8 cellular contexts compared by ENCODE assay signal in the genomic region with DNA sequence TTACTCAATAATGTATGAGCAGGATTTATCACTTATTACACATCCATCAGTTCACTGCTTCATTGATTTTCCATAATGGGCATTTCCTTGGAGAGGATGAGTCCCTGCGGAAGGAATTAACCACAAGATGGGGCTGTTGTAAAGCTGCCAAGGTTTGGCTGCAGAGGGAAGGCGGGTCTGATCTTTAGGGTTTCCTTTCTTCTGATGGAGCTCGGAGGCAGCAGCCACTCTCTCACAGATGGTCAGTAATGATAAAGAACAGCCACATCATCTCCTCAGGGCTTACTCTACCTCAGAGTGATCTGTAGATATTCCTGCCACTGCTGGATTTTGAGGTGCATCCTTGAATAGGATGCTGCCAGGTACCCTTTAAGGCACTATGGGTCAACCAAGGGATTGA.
DNase-seq lines count a peak whose midpoint lies in the region; ATAC-seq and TF ChIP-seq lines count a peak whose summit lies in the region.

No MANE protein-coding gene starts in this region.

- H3K9me3 ChIP-seq in heart right ventricle (no peaks in the 10 kb centered on the region), parathyroid adenoma (ENCODE audit: control insufficient read depth, low read length) (no peaks in the 10 kb centered on the region)

- no peaks in the 10 kb centered on the region for H3K79me2 ChIP-seq in parathyroid adenoma

- TF ChIP-seq CTCF in heart right ventricle (IDR thresholded peaks at IDR 0.05): peak in 7 of 9 donors; percentile 12 to 42 (median 26)
- peak; percentile 73 for TF ChIP-seq CTCF in parathyroid adenoma (IDR thresholded peaks at IDR 0.05)

- no peak overlapping the region for H3K4me3 ChIP-seq in heart right ventricle
- no peak overlapping the region for H3K4me3 ChIP-seq in parathyroid adenoma (ENCODE audit: low read depth, low read length)

- H3K9ac ChIP-seq in parathyroid adenoma: no peak overlapping the region

- H3K36me3 ChIP-seq in heart right ventricle: peaks cover 0 to 89% (median 28%) of the 10 kb centered on the region in 9 donors
- no peaks in the 10 kb centered on the region for H3K36me3 ChIP-seq in parathyroid adenoma (ENCODE audit: control insufficient read depth, insufficient read depth, low read length)

- intact Hi-C loops in heart right ventricle (cut with DNase I): loop anchor here in 1 of 10 donors (5.0 kb wide), 1 partner anchor 116 kb away; the partner anchor contains the start of gene USP13
- intact Hi-C loops in cardiac septum (cut with DNase I): no loop called here

- no peak overlapping the region for H3K4me2 ChIP-seq in parathyroid adenoma (ENCODE audit: low read length)

- H3K27me3 ChIP-seq in heart right ventricle (no peaks in the 10 kb centered on the region), parathyroid adenoma (ENCODE audit: control insufficient read depth, insufficient read depth, low read length) (no peaks in the 10 kb centered on the region)

- H3K27ac ChIP-seq in heart right ventricle: no peak overlapping the region
- no peak overlapping the region for H3K27ac ChIP-seq in parathyroid adenoma

- no peak overlapping the region for H2AFZ ChIP-seq in parathyroid adenoma

- H3K4me1 ChIP-seq in heart right ventricle (peaks cover 0 to 11% (median 0%) of the 10 kb centered on the region in 9 donors), parathyroid adenoma (no peaks in the 10 kb centered on the region)

- DNase-seq in heart right ventricle (no peak), cardiac septum (ENCODE audit: low spot score) (no peak), NCI-H460 (ENCODE audit: extremely low read depth, low read depth) (peak; percentile 32), ecto neural progenitor cell (ENCODE audit: low spot score) (peak; percentile 58), GOT3 (lab: John Stamatoyannopoulos, UW) (no peak)

- 54 to 55% methylated on average over 3 of the region's 3 CpGs for WGBS in heart right ventricle, 2 donors

- ATAC-seq in heart right ventricle (no peak), HG03571 (IDR thresholded peaks at IDR 0.05; ENCODE audit: unreplicated experiment) (no peak), HG02970 (IDR thresholded peaks at IDR 0.05; ENCODE audit: low FRiP score, unreplicated experiment) (no peak)

Comparison
In these comparisons a context has a peak if more than half of its experiments do, and no peak if none do; other contexts are left out.
1. DNase-seq: peak in NCI-H460 (single experiment) and ecto neural progenitor cell (single experiment); none in heart right ventricle (0 of 2), cardiac septum (single experiment) and GOT3 (single experiment).